17 cellular contexts compared by ENCODE assay signal in the genomic region with DNA sequence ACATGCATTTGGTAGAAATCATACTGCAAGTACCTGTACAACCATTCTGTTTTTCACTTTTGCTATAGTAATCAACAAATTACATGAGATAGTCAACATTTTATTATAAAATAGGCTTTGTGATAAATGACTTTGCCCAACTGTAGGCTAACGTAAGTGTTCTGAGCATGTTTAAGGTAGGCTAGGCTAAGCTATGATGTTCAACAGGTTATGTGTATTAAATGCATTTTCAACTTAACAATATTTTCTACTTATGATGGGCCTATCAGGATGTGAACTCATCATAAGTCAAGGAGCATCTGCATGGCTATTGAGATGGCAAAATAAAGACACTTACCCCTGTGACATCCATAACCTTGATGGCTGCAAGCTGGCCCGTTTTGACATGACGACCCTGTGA.
"Had no signal": no experiment of that assay in that cellular context is flagged by ENCODE, and none has a peak within 500 bp of the region (broad histone marks: within the 10 kb centered on the region; RNA-seq: fewer than 3 reads in every experiment).

No MANE protein-coding gene starts in this region.

- H3K9me3 ChIP-seq: SK-N-SH had no signal

- H3K27ac ChIP-seq: RWPE1 had no signal

- ATAC-seq: Panc1, PC-3 had no signal

- H3K9ac ChIP-seq: SK-N-SH had no signal

- DNase-seq: KBM-7, MV-4-11, NCI-H1048, NCI-H1105 treated with DMSO at 0.1 percent for 48 hours, NCI-H1694 treated with DMSO at 0.1 percent for 48 hours, NCI-H1930, NCI-H2107, NCI-H226, NCI-H446, NCI-H524 treated with DMSO at 0.1 percent for 48 hours, NCI-H69, PC-3, SHP77, SK-N-SH, SW 1271 had no signal
